Comparison of ENCODE assay signal across 13 cellular contexts in genomic region chr22:19595532-19595931, GRCh38.
DNase-seq lines count a peak whose midpoint lies in the region; ATAC-seq and TF ChIP-seq lines count a peak whose summit lies in the region.
"Had no signal": no experiment of that assay in that cellular context is flagged by ENCODE, and none has a peak within 500 bp of the region (broad histone marks: within the 10 kb centered on the region; RNA-seq: fewer than 3 reads in every experiment).

No MANE protein-coding gene starts in this region.

- no peaks in the 10 kb centered on the region for H3K36me3 Mint-ChIP-seq in activated naive CD4-positive, alpha-beta T cell treated with anti-CD3 and anti-CD28 coated beads for 36 hours (ENCODE audit: low read depth)

- H3K4me1 Mint-ChIP-seq in activated naive CD4-positive, alpha-beta T cell treated with anti-CD3 and anti-CD28 coated beads for 36 hours (ENCODE audit: low read depth) = peaks cover 46% of the 10 kb centered on the region

- no peak overlapping the region for H3K4me3 ChIP-seq in effector memory CD4-positive, alpha-beta T cell (ENCODE audit: insufficient read depth, low read depth, low read length, poor library complexity, severe bottlenecking)
- H3K4me3 ChIP-seq in thymus (ENCODE audit: low read length) = no peak overlapping the region

- peak overlapping the region; percentile 8 for H3K27ac ChIP-seq in effector memory CD4-positive, alpha-beta T cell (ENCODE audit: insufficient read depth, low read length, poor library complexity, severe bottlenecking)
- peak overlapping the region; percentile 68 for H3K27ac ChIP-seq in thymus (ENCODE audit: low read depth)

- H3K9me3 Mint-ChIP-seq in activated naive CD4-positive, alpha-beta T cell treated with anti-CD3 and anti-CD28 coated beads for 36 hours = no peaks in the 10 kb centered on the region

- H3K9me3 ChIP-seq in effector memory CD4-positive, alpha-beta T cell (ENCODE audit: control insufficient read depth, low read length) = no peaks in the 10 kb centered on the region
- no peaks in the 10 kb centered on the region for H3K9me3 ChIP-seq in thymus (ENCODE audit: control insufficient read depth)

- no peaks in the 10 kb centered on the region for H3K36me3 ChIP-seq in effector memory CD4-positive, alpha-beta T cell (ENCODE audit: control insufficient read depth, insufficient read depth, low read length)
- H3K36me3 ChIP-seq in thymus (ENCODE audit: control insufficient read depth, insufficient read depth) = no peaks in the 10 kb centered on the region

- no peaks in the 10 kb centered on the region for H3K27me3 Mint-ChIP-seq in activated naive CD4-positive, alpha-beta T cell treated with anti-CD3 and anti-CD28 coated beads for 36 hours (ENCODE audit: low read depth)

- CTCF ChIA-PET in activated naive CD4-positive, alpha-beta T cell treated with anti-CD3 and anti-CD28 coated beads for 36 hours (lab: Charles Lee) = interaction anchor here (1.3 kb wide), 1 partner anchor 34 kb away, joined by 3 read pairs; no protein-coding TSS in a partner anchor
- CTCF ChIA-PET in HEK293T (lab: Yijun Ruan, JAX) = no interaction called here

- POLR2A ChIA-PET in HEK293T (lab: Yijun Ruan, JAX) = no interaction called here

- peaks cover 31% of the 10 kb centered on the region for H3K4me1 ChIP-seq in effector memory CD4-positive, alpha-beta T cell (ENCODE audit: control insufficient read depth, insufficient read depth, low read length, poor library complexity, severe bottlenecking)
- peaks cover 19% of the 10 kb centered on the region for H3K4me1 ChIP-seq in thymus (ENCODE audit: control insufficient read depth, insufficient read depth, low read length)

- H3K27ac Mint-ChIP-seq in activated naive CD4-positive, alpha-beta T cell treated with anti-CD3 and anti-CD28 coated beads for 36 hours = peak overlapping the region; percentile 26

- 90% methylated on average over 7 of the region's 7 CpGs for WGBS in thymus

- H3K4me3 Mint-ChIP-seq in activated naive CD4-positive, alpha-beta T cell treated with anti-CD3 and anti-CD28 coated beads for 36 hours = no peak overlapping the region

- intact Hi-C loops in activated naive CD4-positive, alpha-beta T cell treated with anti-CD3 and anti-CD28 coated beads for 36 hours (cut with micrococcal nuclease) = no loop called here
- intact Hi-C loops in Right ventricle myocardium superior (cut with DNase I) = no loop called here

- DNase-seq in activated naive CD4-positive, alpha-beta T cell treated with anti-CD3 and anti-CD28 coated beads for 36 hours = no peak
- DNase-seq in activated naive CD4-positive, alpha-beta T cell treated with Interleukin-2 at 50 U/mL for 16 hours = no peak
- DNase-seq in HEK293T (ENCODE audit: extremely low spot score) (peak; percentile 4), Right ventricle myocardium superior (no peak), amygdala (lab: John Stamatoyannopoulos, UW) (no peak)
- no peak for DNase-seq in effector memory CD4-positive, alpha-beta T cell
- DNase-seq: H7, Kasumi-1, MM.1S, NCI-H1092 treated with DMSO at 0.1 percent for 48 hours, NCI-H2081 treated with DMSO at 0.1 percent for 48 hours, NCI-H524 had no signal

- no peak for ATAC-seq in Right ventricle myocardium superior (ENCODE audit: poor library complexity)

- no peaks in the 10 kb centered on the region for H3K27me3 ChIP-seq in effector memory CD4-positive, alpha-beta T cell (replicated peaks; ENCODE audit: control insufficient read depth, insufficient read depth, low read length, poor library complexity, severe bottlenecking)
- H3K27me3 ChIP-seq in thymus (ENCODE audit: control insufficient read depth, insufficient read depth) = no peaks in the 10 kb centered on the region

TF ChIP-seq in HEK293T, 16 proteins besides CTCF, POLR2A, EP300 and RAD21:
- TF ChIP-seq FOXM1 (IDR thresholded peaks at IDR 0.05; ENCODE audit: borderline replicate concordance) (no peak), CTBP1 (IDR thresholded peaks at IDR 0.05; ENCODE audit: borderline replicate concordance) (no peak), NFRKB (IDR thresholded peaks at IDR 0.05) (no peak), ARNT (IDR thresholded peaks at IDR 0.05) (no peak), HDGF (IDR thresholded peaks at IDR 0.05; ENCODE audit: borderline replicate concordance) (no peak), LEF1 (IDR thresholded peaks at IDR 0.05; ENCODE audit: borderline replicate concordance) (no peak), ZNF384 (IDR thresholded peaks at IDR 0.05) (no peak), TARDBP (IDR thresholded peaks at IDR 0.05) (no peak), SUZ12 (IDR thresholded peaks at IDR 0.05) (no peak), ELF4 (IDR thresholded peaks at IDR 0.05) (no peak)
